In genomic region chr7:82677493-82677892, GRCh38 we compare ENCODE assay signal across 10 cellular contexts.
DNase-seq lines count a peak whose midpoint lies in the region; ATAC-seq, FAIRE-seq and TF ChIP-seq lines count a peak whose summit lies in the region.
"Had no signal": no experiment of that assay in that cellular context is flagged by ENCODE, and none has a peak within 500 bp of the region (broad histone marks: within the 10 kb centered on the region; RNA-seq: fewer than 3 reads in every experiment).

No MANE protein-coding gene starts in this region.

- H3K9me3 ChIP-seq in lower lobe of right lung, result no peaks in the 10 kb centered on the region

- H3K27ac Mint-ChIP-seq in activated CD4-positive, alpha-beta memory T cell treated with anti-CD3 and anti-CD28 coated beads for 36 hours, result peak overlapping the region; percentile 54
- H3K27ac Mint-ChIP-seq in progenitor cell of endocrine pancreas, result no peak overlapping the region

- ATAC-seq in HG03039 (IDR thresholded peaks at IDR 0.05; ENCODE audit: unreplicated experiment), result peak; percentile 59
- ATAC-seq in lower lobe of right lung, result peak; percentile 61 to 62
- ATAC-seq: K562 had no signal

- peak; percentile 42 for DNase-seq in DMS53 (lab: John Stamatoyannopoulos, UW)
- no peak for DNase-seq in DMS53 treated with DMSO at 0.1 percent for 48 hours (lab: John Stamatoyannopoulos, UW; ENCODE audit: unreplicated experiment)
- DNase-seq in activated CD4-positive, alpha-beta memory T cell treated with anti-CD3 and anti-CD28 coated beads for 36 hours, result peak; percentile 52
- no peak for DNase-seq in lower lobe of right lung
- DNase-seq in anterior cingulate cortex (lab: John Stamatoyannopoulos, UW), result no peak
- no peak for DNase-seq in GM12891 (ENCODE audit: insufficient read length, low spot score)
- DNase-seq in progenitor cell of endocrine pancreas (ENCODE audit: low spot score, unreplicated experiment), result no peak

- H3K4me1 Mint-ChIP-seq in activated CD4-positive, alpha-beta memory T cell treated with anti-CD3 and anti-CD28 coated beads for 36 hours (ENCODE audit: low read depth), result peaks cover 5% of the 10 kb centered on the region
- no peaks in the 10 kb centered on the region for H3K4me1 Mint-ChIP-seq in progenitor cell of endocrine pancreas (ENCODE audit: low read depth)

- H3K4me3 ChIP-seq in lower lobe of right lung, result no peak overlapping the region
- H3K4me3 ChIP-seq: K562 had no signal

- H3K27me3 ChIP-seq in lower lobe of right lung (ENCODE audit: low read depth), result no peaks in the 10 kb centered on the region

- no peak overlapping the region for H3K27ac ChIP-seq in lower lobe of right lung

- intact Hi-C loops in activated CD4-positive, alpha-beta memory T cell treated with anti-CD3 and anti-CD28 coated beads for 36 hours (cut with micrococcal nuclease), result no loop called here
- intact Hi-C loops in lower lobe of right lung (cut with DNase I), result no loop called here

- peaks cover 4% of the 10 kb centered on the region for H3K4me1 ChIP-seq in lower lobe of right lung

- H3K36me3 ChIP-seq in lower lobe of right lung, result no peaks in the 10 kb centered on the region

- TF ChIP-seq CTCF in lower lobe of right lung (IDR thresholded peaks at IDR 0.05), result no peak
- no peak for TF ChIP-seq CTCF in progenitor cell of endocrine pancreas (IDR thresholded peaks at IDR 0.05; ENCODE audit: unreplicated experiment)

- no peaks in the 10 kb centered on the region for H3K27me3 Mint-ChIP-seq in activated CD4-positive, alpha-beta memory T cell treated with anti-CD3 and anti-CD28 coated beads for 36 hours
- H3K27me3 Mint-ChIP-seq in progenitor cell of endocrine pancreas, result no peaks in the 10 kb centered on the region

- H3K4me3 Mint-ChIP-seq in activated CD4-positive, alpha-beta memory T cell treated with anti-CD3 and anti-CD28 coated beads for 36 hours, result no peak overlapping the region
- H3K4me3 Mint-ChIP-seq in progenitor cell of endocrine pancreas (ENCODE audit: low read depth), result no peak overlapping the region

- POLR2A ChIA-PET in activated CD4-positive, alpha-beta memory T cell treated with anti-CD3 and anti-CD28 coated beads for 36 hours (lab: Charles Lee), result no interaction called here

- no peak for FAIRE-seq in GM12891 (lab: Jason Lieb, UNC)
- FAIRE-seq: A204.1, K562 had no signal

- H3K36me3 Mint-ChIP-seq in activated CD4-positive, alpha-beta memory T cell treated with anti-CD3 and anti-CD28 coated beads for 36 hours, result no peaks in the 10 kb centered on the region
- H3K36me3 Mint-ChIP-seq in progenitor cell of endocrine pancreas (ENCODE audit: insufficient read depth), result no peaks in the 10 kb centered on the region

- CTCF ChIA-PET in activated CD4-positive, alpha-beta memory T cell treated with anti-CD3 and anti-CD28 coated beads for 36 hours (lab: Charles Lee), result no interaction called here

- no peak for TF ChIP-seq POLR2A in GM12891 (IDR thresholded peaks at IDR 0.05; ENCODE audit: low read depth, low read length)

- H3K9me3 Mint-ChIP-seq in activated CD4-positive, alpha-beta memory T cell treated with anti-CD3 and anti-CD28 coated beads for 36 hours, result no peaks in the 10 kb centered on the region
- H3K9me3 Mint-ChIP-seq in progenitor cell of endocrine pancreas (ENCODE audit: low read depth), result no peaks in the 10 kb centered on the region

TF ChIP-seq in GM12891, 5 proteins besides CTCF, POLR2A, EP300 and RAD21:
- TF ChIP-seq POU2F2 (IDR thresholded peaks at IDR 0.05; ENCODE audit: low read depth, low read length), result no peak
- TF ChIP-seq SPI1 (IDR thresholded peaks at IDR 0.05; ENCODE audit: low read depth, low read length), result no peak
- no peak for TF ChIP-seq PAX5 (IDR thresholded peaks at IDR 0.05; ENCODE audit: insufficient read depth, low read length, severe bottlenecking)
- no peak for TF ChIP-seq POLR2AphosphoS5 (IDR thresholded peaks at IDR 0.05; ENCODE audit: low read depth, low read length)
- TF ChIP-seq TAF1 (IDR thresholded peaks at IDR 0.05; ENCODE audit: low read depth, low read length), result no peak

Comparison
In these comparisons a context has a peak if more than half of its experiments do, and no peak if none do; other contexts are left out.
1. DNase-seq: peak in DMS53 (single experiment) and activated CD4-positive, alpha-beta memory T cell treated with anti-CD3 and anti-CD28 coated beads for 36 hours (single experiment); none in DMS53 treated with DMSO at 0.1 percent for 48 hours (single experiment), lower lobe of right lung (single experiment), anterior cingulate cortex (0 of 58), GM12891 (single experiment) and progenitor cell of endocrine pancreas (single experiment).